Comparison of ENCODE assay signal across 9 cellular contexts in the genomic region with DNA sequence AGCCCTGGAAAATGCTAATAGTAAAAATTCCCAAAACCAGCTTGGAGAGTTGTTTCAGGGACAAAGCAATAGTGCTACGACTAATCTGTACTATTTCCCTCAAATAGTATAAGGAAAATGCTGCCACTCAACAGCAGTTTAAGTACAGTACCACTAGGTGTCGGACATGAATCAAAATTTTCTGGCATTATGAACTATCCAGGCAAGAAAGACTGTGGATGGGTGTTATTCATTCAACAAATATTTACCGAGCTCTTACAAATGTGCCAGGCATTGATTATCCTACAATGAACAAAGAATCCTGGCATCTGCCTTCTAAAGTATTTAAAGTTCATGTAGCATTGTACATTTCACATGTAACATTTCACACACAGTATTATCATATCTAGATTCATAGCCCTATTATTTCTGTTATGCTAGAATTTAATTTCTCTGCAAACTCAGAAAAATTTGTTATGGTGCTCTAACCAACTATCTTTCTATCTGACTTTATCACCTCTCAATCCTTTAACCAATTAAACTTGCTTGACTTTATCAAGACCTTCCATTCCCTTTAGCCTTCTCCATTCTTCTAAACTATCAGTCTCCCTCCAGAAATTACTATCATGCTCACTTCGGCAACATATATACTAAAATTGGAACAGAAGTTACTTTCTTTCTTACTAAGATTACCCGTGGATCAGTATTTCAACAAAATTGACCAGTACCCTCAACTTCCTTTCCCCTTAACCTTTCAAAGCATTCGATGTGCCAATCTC.
DNase-seq lines count a peak whose midpoint lies in the region; ATAC-seq, FAIRE-seq and TF ChIP-seq lines count a peak whose summit lies in the region.
"Had no signal": no experiment of that assay in that cellular context is flagged by ENCODE, and none has a peak within 500 bp of the region (broad histone marks: within the 10 kb centered on the region; RNA-seq: fewer than 3 reads in every experiment).

No MANE protein-coding gene starts in this region.

- no peaks in the 10 kb centered on the region for H3K9me2 ChIP-seq in HCT116 (ENCODE audit: insufficient read depth)

- H3K79me1 ChIP-seq in mesendoderm (ENCODE audit: low read length) = no peaks in the 10 kb centered on the region

- H3K79me2 ChIP-seq in HCT116 (ENCODE audit: insufficient read depth, low read length) = no peaks in the 10 kb centered on the region
- no peaks in the 10 kb centered on the region for H3K79me2 ChIP-seq in mesendoderm (ENCODE audit: control insufficient read depth, insufficient read depth, low read length)

- H3K4me3 Mint-ChIP-seq in effector memory CD8-positive, alpha-beta T cell = no peak overlapping the region

- no peak overlapping the region for H4K5ac ChIP-seq in mesendoderm (ENCODE audit: low read length)

- no peaks in the 10 kb centered on the region for H4K20me1 ChIP-seq in HCT116 (ENCODE audit: insufficient read depth)

- intact Hi-C loops in HCT116 (cut with micrococcal nuclease) = loop anchor here (1.0 to 5.0 kb wide), 5 partner anchors 81 to 584 kb away; no protein-coding TSS in a partner anchor

- H3K36me3 ChIP-seq in HCT116 (ENCODE audit: control insufficient read depth in 1 of 2, insufficient read depth in 2 of 2, low read length in 2 of 2) = no peaks in the 10 kb centered on the region
- no peaks in the 10 kb centered on the region for H3K36me3 ChIP-seq in mesendoderm (ENCODE audit: control insufficient read depth, insufficient read depth, low read length)
- H3K36me3 ChIP-seq: neutrophil had no signal

- no peaks in the 10 kb centered on the region for H3K9me3 Mint-ChIP-seq in effector memory CD8-positive, alpha-beta T cell

- no peak overlapping the region for H3K9ac ChIP-seq in HCT116 (ENCODE audit: low read length)
- H3K9ac ChIP-seq in mesendoderm (ENCODE audit: low read length) = no peak overlapping the region

- H2AK5ac ChIP-seq in mesendoderm (ENCODE audit: low read length) = no peak overlapping the region

- H2AFZ ChIP-seq in HCT116 (ENCODE audit: low read depth, low read length, poor library complexity, severe bottlenecking) = no peak overlapping the region

- no peaks in the 10 kb centered on the region for H3K36me3 Mint-ChIP-seq in effector memory CD8-positive, alpha-beta T cell (ENCODE audit: insufficient read depth)

- no peak overlapping the region for H3K4me3 ChIP-seq in HCT116 (replicated peaks in 1 of 2; ENCODE audit: low read depth in 1 of 2, low read length in 2 of 2)
- no peak overlapping the region for H3K4me3 ChIP-seq in LNCaP clone FGC (ENCODE audit: low read depth, low read length)
- no peak overlapping the region for H3K4me3 ChIP-seq in mesendoderm (ENCODE audit: low read length)

- peak; percentile 91 for TF ChIP-seq RAD21 in HCT116 (IDR thresholded peaks at IDR 0.05; ENCODE audit: low read depth)

- CTCF ChIA-PET in HCT116 (lab: Charles Lee) = interaction anchor here (0.6 to 2.3 kb wide), 11 partner anchors 10 to 584 kb away, joined by 3 to 11 read pairs (median 3); no protein-coding TSS in a partner anchor

- WGBS in mesendoderm (ENCODE audit: extremely low coverage, insufficient coverage, low lambda C conversion rate) = no CpG with 5 or more reads among the region's 6 CpGs

- DNase-seq in GM10266 (ENCODE audit: extremely low spot score) = peak; percentile 42
- peak; percentile 71 for DNase-seq in HCT116 (ENCODE audit: low read depth, low spot score)
- peak; percentile 77 for DNase-seq in LNCaP clone FGC (ENCODE audit: low read depth)
- peak; percentile 93 for DNase-seq in RKO (ENCODE audit: low spot score)
- peak; percentile 10 to 27 (median 14) for DNase-seq in effector memory CD8-positive, alpha-beta T cell
- peak; percentile 53 for DNase-seq in mesendoderm
- DNase-seq in ecto neural progenitor cell (ENCODE audit: low spot score) = no peak

- no peak overlapping the region for H3K56ac ChIP-seq in mesendoderm (ENCODE audit: low read length)

- H3K27ac ChIP-seq in HCT116 (ENCODE audit: low read depth, low read length) (no peak overlapping the region), mesendoderm (ENCODE audit: low read depth, low read length) (no peak overlapping the region)
- H3K27ac ChIP-seq: neutrophil had no signal

- no peak overlapping the region for H2BK120ac ChIP-seq in mesendoderm (ENCODE audit: low read depth, low read length)

- no peaks in the 10 kb centered on the region for H3K27me3 Mint-ChIP-seq in effector memory CD8-positive, alpha-beta T cell

- no TSS peak for BruUV-seq in HCT116 (replicated peaks; lab: Mats Ljungman, UMichigan)

- RAD21 ChIA-PET in HCT116 (lab: Charles Lee; ENCODE audit: low non-redundant PET in 1 of 2, low total read pairs in 2 of 2, uncharacterized antibody in 2 of 2, unreplicated experiment in 2 of 2) = interaction anchor here (0.6 to 0.7 kb wide), 3 partner anchors 103 to 1153 kb away, joined by 3 to 4 read pairs (median 4); no protein-coding TSS in a partner anchor

- H2BK15ac ChIP-seq in mesendoderm (replicated peaks; ENCODE audit: low read depth) = no peak overlapping the region

- H3K18ac ChIP-seq in mesendoderm (ENCODE audit: low read length) = no peak overlapping the region

- no peak overlapping the region for H3K27ac Mint-ChIP-seq in effector memory CD8-positive, alpha-beta T cell

- no peak overlapping the region for H2BK5ac ChIP-seq in mesendoderm (ENCODE audit: low read length)

- H3K4me1 Mint-ChIP-seq in effector memory CD8-positive, alpha-beta T cell (ENCODE audit: low read depth in 2 of 2) = no peaks in the 10 kb centered on the region

- TF ChIP-seq CTCF in GM10266 (IDR thresholded peaks at IDR 0.05; ENCODE audit: control insufficient read depth, insufficient read depth, low read depth, missing control alignments) (peak; percentile 83), HCT116 (IDR thresholded peaks at IDR 0.05 in 2 of 3, conservative IDR thresholded peaks at IDR 0.05 in 1 of 3; ENCODE audit: borderline replicate concordance in 1 of 3, insufficient read depth in 1 of 3, low read depth in 2 of 3, low read length in 2 of 3) (peak; percentile 67 to 81 (median 79)), LNCaP clone FGC (IDR thresholded peaks at IDR 0.05; ENCODE audit: control insufficient read depth, extremely low read depth, insufficient read depth) (peak; percentile 81)

- ATAC-seq in HCT116 = peak; percentile 91
- peak; percentile 76 for ATAC-seq in effector memory CD8-positive, alpha-beta T cell (replicated peaks)

- no peak overlapping the region for H3K23ac ChIP-seq in mesendoderm (ENCODE audit: low read length)

- no peak overlapping the region for H4K8ac ChIP-seq in mesendoderm (ENCODE audit: low read depth, low read length)

- POLR2A ChIA-PET in HCT116 (lab: Charles Lee) = no interaction called here

- TF ChIP-seq POLR2A in HCT116 (IDR thresholded peaks at IDR 0.05; ENCODE audit: borderline replicate concordance, extremely low read depth, insufficient read depth, insufficient read length) = no peak

- FAIRE-seq in A204.1 (lab: Jason Lieb, UNC) = peak; percentile 98

- H3K4ac ChIP-seq in mesendoderm (ENCODE audit: low read depth, low read length) = no peak overlapping the region

- H3K27me3 ChIP-seq in HCT116 (ENCODE audit: insufficient read depth, low read length) = no peaks in the 10 kb centered on the region
- no peaks in the 10 kb centered on the region for H3K27me3 ChIP-seq in mesendoderm (ENCODE audit: insufficient read depth, low read length, poor library complexity)
- H3K27me3 ChIP-seq: neutrophil had no signal

- H3K4me2 ChIP-seq in HCT116 (ENCODE audit: low read length) = peak overlapping the region; percentile 31
- no peak overlapping the region for H3K4me2 ChIP-seq in mesendoderm (ENCODE audit: low read length)

- H3K9me3 ChIP-seq in HCT116 (ENCODE audit: control insufficient read depth in 1 of 2, insufficient read depth in 1 of 2, low read depth in 1 of 2, low read length in 2 of 2) = no peaks in the 10 kb centered on the region
- H3K9me3 ChIP-seq: neutrophil had no signal

- H3K4me1 ChIP-seq in HCT116 (ENCODE audit: control insufficient read depth in 1 of 2, insufficient read depth in 2 of 2, low read length in 2 of 2) (peaks cover 16 to 29% of the 10 kb centered on the region in 2 experiments), mesendoderm (ENCODE audit: control insufficient read depth, low read depth, low read length) (no peaks in the 10 kb centered on the region)

TF ChIP-seq in HCT116, 20 proteins besides CTCF, POLR2A, EP300 and RAD21 (continues in another document):
- TF ChIP-seq CBX3 (IDR thresholded peaks at IDR 0.05; ENCODE audit: low read depth) (0 out of 2 replicates have a peak, but pooled peaks have one; percentile 16), EZH2phosphoT487 (IDR thresholded peaks at IDR 0.05; ENCODE audit: borderline replicate concordance) (no peak), CEBPB (IDR thresholded peaks at IDR 0.05; ENCODE audit: low read depth) (no peak), SRF (IDR thresholded peaks at IDR 0.05; ENCODE audit: low read depth) (no peak), ATF3 (IDR thresholded peaks at IDR 0.05) (no peak), EGR1 (IDR thresholded peaks at IDR 0.05; ENCODE audit: low read depth) (no peak), FOSL1 (IDR thresholded peaks at IDR 0.05; ENCODE audit: low read depth) (peak; percentile 37; the same call in 1 of the 2 replicates), ZNF274 (IDR thresholded peaks at IDR 0.05; ENCODE audit: low read depth, low read length) (no peak), SIN3A (IDR thresholded peaks at IDR 0.05; ENCODE audit: low read depth) (no peak; the same call in 1 of the 2 replicates), ELF1 (IDR thresholded peaks at IDR 0.05; ENCODE audit: borderline replicate concordance, low read depth) (no peak), SP1 (IDR thresholded peaks at IDR 0.05; ENCODE audit: low read depth) (no peak), POLR2AphosphoS5 (IDR thresholded peaks at IDR 0.05; ENCODE audit: low read depth, low read length) (no peak), YY1 (IDR thresholded peaks at IDR 0.05; ENCODE audit: extremely low read depth, insufficient replicate concordance, low read depth, low read length) (no peak), EZH2 (IDR thresholded peaks at IDR 0.05) (no peak)
